24 cellular contexts compared by ENCODE assay signal in the genomic region with DNA sequence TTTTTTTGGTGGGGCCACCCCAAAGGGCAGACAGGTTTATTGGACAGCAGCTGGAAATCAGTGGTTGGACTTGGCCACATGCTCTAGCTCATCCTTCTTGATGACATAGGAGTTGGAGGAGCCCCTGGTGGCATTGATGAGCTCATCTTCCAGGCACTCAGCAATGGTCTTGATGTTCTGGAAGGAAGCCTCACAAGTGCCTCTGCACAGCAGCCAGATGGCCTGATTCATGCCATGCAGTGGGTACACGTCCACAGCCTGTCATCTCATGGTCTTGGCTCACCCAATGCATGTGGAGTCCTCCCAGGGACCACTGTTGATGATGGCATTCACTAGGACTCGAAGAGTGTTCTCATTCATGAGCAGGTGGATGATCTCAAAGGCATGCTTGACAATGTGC.
"Had no signal": no experiment of that assay in that cellular context is flagged by ENCODE, and none has a peak within 500 bp of the region (broad histone marks: within the 10 kb centered on the region; RNA-seq: fewer than 3 reads in every experiment).

No MANE protein-coding gene starts in this region.

- H3K27me3 ChIP-seq: breast epithelium, colonic mucosa, foreskin keratinocyte, neutrophil, ovary, right atrium auricular region, thyroid gland, upper lobe of right lung had no signal

- DNase-seq: activated CD4-positive, alpha-beta memory T cell treated with anti-CD3 and anti-CD28 coated beads for 36 hours; activated CD4-positive, alpha-beta T cell treated with anti-CD3 and anti-CD28 coated beads for 4 hours; activated CD4-positive, CD25-positive, alpha-beta regulatory T cell; activated effector memory CD4-positive, alpha-beta T cell treated with Interleukin-2 at 50 U/mL for 16 hours; activated naive CD4-positive, alpha-beta T cell treated with anti-CD3 and anti-CD28 coated beads for 36 hours; activated naive CD8-positive, alpha-beta T cell treated with anti-CD3 and anti-CD28 coated beads, Interleukin-2, amount 10 ng/mL, durations not matched to agents 7 days and 5 days; activated T-cell treated with anti-CD3 and anti-CD28 coated beads, Interleukin-2, amount 50 U/mL, for 72 hours; amniotic stem cell; colonic mucosa; foreskin keratinocyte; hippocampal formation; left ventricle myocardium superior; mammary epithelial cell; ovary; stimulated activated CD4-positive, alpha-beta T cell treated with anti-CD3 and anti-CD28 coated beads, Interleukin-1b, Interleukin-23, amount 100 ng/mL, for 48 hours; substantia nigra; T-helper 9 cell; thyroid gland; upper lobe of right lung had no signal

- H3K9me3 ChIP-seq: breast epithelium, colonic mucosa, neutrophil, ovary, prostate gland, right atrium auricular region, thyroid gland, upper lobe of right lung had no signal

- ATAC-seq: activated T-cell treated with anti-CD3 and anti-CD28 coated beads, Interleukin-2, amount 50 U/mL, for 72 hours; foreskin keratinocyte; left ventricle myocardium superior had no signal

- H3K4me1 ChIP-seq: breast epithelium, colonic mucosa, foreskin keratinocyte, prostate gland, right atrium auricular region, thyroid gland, upper lobe of right lung had no signal

- H3K4me3 ChIP-seq: breast epithelium, colonic mucosa, ovary, prostate gland, right atrium auricular region, thyroid gland, upper lobe of right lung had no signal

- H3K36me3 ChIP-seq: breast epithelium, colonic mucosa, neutrophil, ovary, prostate gland, right atrium auricular region, thyroid gland, upper lobe of right lung had no signal

- H3K27ac ChIP-seq: breast epithelium, colonic mucosa, epithelial cell of prostate, foreskin keratinocyte, neutrophil, ovary, prostate gland, right atrium auricular region, thyroid gland, upper lobe of right lung had no signal
